In the genomic region with DNA sequence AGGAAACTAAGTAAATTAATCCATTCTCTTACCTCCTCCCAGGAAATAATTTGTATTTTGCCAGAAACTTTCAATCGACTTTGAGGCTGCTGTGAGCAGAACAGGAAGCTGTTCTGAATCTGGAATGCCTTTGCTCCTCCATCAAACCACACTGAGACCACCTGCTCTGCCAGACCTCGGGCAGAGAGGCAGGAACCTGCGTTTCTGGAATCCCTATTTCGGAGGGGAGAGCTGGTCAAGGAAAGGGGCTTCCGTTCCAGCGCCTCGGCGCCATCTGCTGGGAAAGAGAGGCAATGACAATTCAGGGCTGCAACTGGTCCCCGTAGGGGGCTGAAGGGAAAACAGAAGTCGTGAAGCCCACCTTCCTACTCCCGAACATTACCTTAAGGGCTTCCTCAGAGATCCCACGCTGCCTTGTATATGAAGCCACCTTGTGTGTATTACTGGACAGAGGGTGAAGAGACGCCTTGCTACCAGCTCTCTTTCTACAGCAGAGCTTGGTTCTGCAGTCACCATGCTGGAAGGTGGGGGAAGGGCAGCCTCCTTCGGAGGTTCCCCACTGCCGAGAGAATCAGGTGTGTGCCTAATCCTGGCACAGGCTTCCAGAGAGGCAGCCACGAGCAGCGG, we compare ENCODE assay signal across 8 cellular contexts. TPM values are rescaled to one million over a fixed set of nuclear protein-coding genes. Genes with fewer than 3 reads are reported as not detected.
DNase-seq lines count a peak whose midpoint lies in the region; ATAC-seq, FAIRE-seq and TF ChIP-seq lines count a peak whose summit lies in the region.

No MANE protein-coding gene starts in this region.

- under 1% methylated on average over 17 of the region's 17 CpGs for WGBS in K562 (ENCODE audit: insufficient coverage, low coverage, missing lambda C conversion rate)

- H3K9me3 ChIP-seq in K562 (replicated peaks; ENCODE audit: control insufficient read depth, insufficient read depth, low read depth, low read length) (no peaks in the 10 kb centered on the region), gastrocnemius medialis (no peaks in the 10 kb centered on the region)

- 0 out of 2 replicates have a peak, but pooled peaks cover 3% of the 10 kb centered on the region for H4K20me1 ChIP-seq in K562 (replicated peaks; ENCODE audit: control insufficient read depth, insufficient read depth, low read length)

- peak; percentile 89 for FAIRE-seq in K562 (lab: Jason Lieb, UNC)

- peak overlapping the region; percentile 25 for H3K4me3 ChIP-seq in HFF-Myc (replicated peaks; ENCODE audit: low read depth, low read length)
- H3K4me3 ChIP-seq in K562, result no peak overlapping the region
- peak overlapping the region; percentile 44 to 56 (median 52) for H3K4me3 ChIP-seq in gastrocnemius medialis

- no peaks in the 10 kb centered on the region for H3K9me1 ChIP-seq in K562 (ENCODE audit: control insufficient read depth, insufficient read depth, low read length)

- TF ChIP-seq EP300 in K562 (IDR thresholded peaks at IDR 0.05; ENCODE audit: low read length), result peak; percentile 31

- TF ChIP-seq POLR2A in K562 (conservative IDR thresholded peaks at IDR 0.05) (no peak), gastrocnemius medialis (IDR thresholded peaks at IDR 0.05) (no peak)

- H3K4me2 ChIP-seq in K562 (ENCODE audit: insufficient read depth, low read length), result peak overlapping the region; percentile 51

- intact Hi-C loops in K562 (cut with micrococcal nuclease), result loop anchor here (1.0 kb wide), 3 partner anchors 45 to 80 kb away; no protein-coding TSS in a partner anchor
- intact Hi-C loops in gastrocnemius medialis (cut with DNase I; ENCODE audit: low total_unique reads), result loop anchor here (1.0 kb wide), 1 partner anchor 80 kb away; no protein-coding TSS in a partner anchor

- peak; percentile 91 for TF ChIP-seq CTCF in HFF-Myc (IDR thresholded peaks at IDR 0.05; ENCODE audit: low read depth, low read length, missing control alignments)
- TF ChIP-seq CTCF in K562 (IDR thresholded peaks at IDR 0.05 in 2 of 3, conservative IDR thresholded peaks at IDR 0.05 in 1 of 3; ENCODE audit: insufficient read depth in 2 of 3, low read depth in 1 of 3, low read length in 3 of 3), result peak; percentile 96 to 99 (median 97)
- peak; percentile 77 to 89 (median 85) for TF ChIP-seq CTCF in gastrocnemius medialis (IDR thresholded peaks at IDR 0.05 in 4 of 5, conservative IDR thresholded peaks at IDR 0.05 in 1 of 5)

- in situ Hi-C loops in K562 (cut with MboI), result no loop called here
- in situ Hi-C loops in gastrocnemius medialis (cut with MboI; ENCODE audit: low sequenced_read_pairs in 4 of 4), result loop anchor here (5.0 to 10.0 kb wide), 4 partner anchors 75 to 85 kb away; no protein-coding TSS in a partner anchor

- no TSS peak for BruUV-seq in K562 (replicated peaks; lab: Mats Ljungman, UMichigan)

- H3K9ac ChIP-seq in K562 (ENCODE audit: insufficient read depth in 1 of 2, low read depth in 2 of 2, low read length in 2 of 2), result peak overlapping the region in 1 of 2 experiments; percentile 76; a peak in 1 of 4 replicates

- peak; percentile 94 to 99 for TF ChIP-seq RAD21 in K562 (CRISPR knock-in tag; conservative IDR thresholded peaks at IDR 0.05 in 1 of 2, IDR thresholded peaks at IDR 0.05 in 1 of 2)

- POLR2A ChIA-PET in K562 (lab: Yijun Ruan, JAX), result interaction anchor here (0.6 to 1.4 kb wide), 14 partner anchors 10 to 967 kb away, joined by 3 to 10 read pairs (median 4); a partner anchor contains a TSS

- no peaks in the 10 kb centered on the region for H3K79me2 ChIP-seq in K562 (ENCODE audit: control insufficient read depth, insufficient read depth, low read length)

- H2AFZ ChIP-seq in K562 (ENCODE audit: low read depth, low read length), result peak overlapping the region; percentile 82

- peaks cover 10 to 18% of the 10 kb centered on the region in 2 experiments for H3K27me3 ChIP-seq in K562 (ENCODE audit: control insufficient read depth in 2 of 2, insufficient read depth in 2 of 2, low read length in 2 of 2)
- no peaks in the 10 kb centered on the region for H3K27me3 ChIP-seq in gastrocnemius medialis

- ATAC-seq in K562 (peak; percentile 96), gastrocnemius medialis (peak; percentile 86 to 92)

- peaks cover 4 to 7% of the 10 kb centered on the region in 2 experiments; a peak in 4 of 5 replicates for H3K4me1 ChIP-seq in K562 (replicated peaks in 1 of 2; ENCODE audit: control insufficient read depth in 2 of 2, insufficient read depth in 2 of 2, low read length in 2 of 2)
- H3K4me1 ChIP-seq in gastrocnemius medialis, result peaks cover 10 to 13% of the 10 kb centered on the region in 2 donors

- H3K27ac ChIP-seq in K562 (ENCODE audit: extremely low read depth, low read depth, low read length) (no peak overlapping the region), gastrocnemius medialis (peak overlapping the region; percentile 20 to 61 (median 46))

- DNase-seq in EH (ENCODE audit: low read depth) (peak; percentile 64), HFF-Myc (ENCODE audit: extremely low read depth, low read depth) (peak; percentile 21), NCI-H1417 treated with DMSO at 0.1 percent for 48 hours (lab: John Stamatoyannopoulos, UW) (peak; percentile 54), T1000 (lab: John Stamatoyannopoulos, UW) (peak; percentile 32), K562 (ENCODE audit: extremely low read depth in 1 of 4, low spot score in 3 of 4) (peak; percentile 89 to 92 (median 91)), iPS DF 4.7 (ENCODE audit: extremely low read depth, low spot score) (peak; percentile 69), gastrocnemius medialis (peak; percentile 40 to 49), GF-D8 (lab: John Stamatoyannopoulos, UW) (no peak)

- H3K36me3 ChIP-seq in K562 (ENCODE audit: control insufficient read depth, insufficient read depth, low read length), result no peaks in the 10 kb centered on the region
- no peaks in the 10 kb centered on the region for H3K36me3 ChIP-seq in gastrocnemius medialis

- CTCF ChIA-PET in K562 (lab: Yijun Ruan, JAX; ENCODE audit: low intra/inter-chr PET ratio), result interaction anchor here (0.6 to 2.8 kb wide), 6 partner anchors 12 to 616 kb away, joined by 3 to 23 read pairs (median 4); a partner anchor contains a TSS

TF ChIP-seq in K562, 482 proteins besides CTCF, POLR2A, EP300 and RAD21 (continues in another document):
- TF ChIP-seq SRSF9 (IDR thresholded peaks at IDR 0.05; ENCODE audit: borderline replicate concordance, low read depth, low read length) (no peak), ZNF764 (CRISPR knock-in tag; IDR thresholded peaks at IDR 0.05; ENCODE audit: low read depth) (no peak), ZFP1 (CRISPR knock-in tag; IDR thresholded peaks at IDR 0.05) (no peak)
- TF ChIP-seq, protein P1, sequence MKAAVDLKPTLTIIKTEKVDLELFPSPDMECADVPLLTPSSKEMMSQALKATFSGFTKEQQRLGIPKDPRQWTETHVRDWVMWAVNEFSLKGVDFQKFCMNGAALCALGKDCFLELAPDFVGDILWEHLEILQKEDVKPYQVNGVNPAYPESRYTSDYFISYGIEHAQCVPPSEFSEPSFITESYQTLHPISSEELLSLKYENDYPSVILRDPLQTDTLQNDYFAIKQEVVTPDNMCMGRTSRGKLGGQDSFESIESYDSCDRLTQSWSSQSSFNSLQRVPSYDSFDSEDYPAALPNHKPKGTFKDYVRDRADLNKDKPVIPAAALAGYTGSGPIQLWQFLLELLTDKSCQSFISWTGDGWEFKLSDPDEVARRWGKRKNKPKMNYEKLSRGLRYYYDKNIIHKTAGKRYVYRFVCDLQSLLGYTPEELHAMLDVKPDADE (conservative IDR thresholded peaks at IDR 0.05; ENCODE audit: control insufficient read depth, low read depth, low read length), result no peak
- TF ChIP-seq, protein P2, sequence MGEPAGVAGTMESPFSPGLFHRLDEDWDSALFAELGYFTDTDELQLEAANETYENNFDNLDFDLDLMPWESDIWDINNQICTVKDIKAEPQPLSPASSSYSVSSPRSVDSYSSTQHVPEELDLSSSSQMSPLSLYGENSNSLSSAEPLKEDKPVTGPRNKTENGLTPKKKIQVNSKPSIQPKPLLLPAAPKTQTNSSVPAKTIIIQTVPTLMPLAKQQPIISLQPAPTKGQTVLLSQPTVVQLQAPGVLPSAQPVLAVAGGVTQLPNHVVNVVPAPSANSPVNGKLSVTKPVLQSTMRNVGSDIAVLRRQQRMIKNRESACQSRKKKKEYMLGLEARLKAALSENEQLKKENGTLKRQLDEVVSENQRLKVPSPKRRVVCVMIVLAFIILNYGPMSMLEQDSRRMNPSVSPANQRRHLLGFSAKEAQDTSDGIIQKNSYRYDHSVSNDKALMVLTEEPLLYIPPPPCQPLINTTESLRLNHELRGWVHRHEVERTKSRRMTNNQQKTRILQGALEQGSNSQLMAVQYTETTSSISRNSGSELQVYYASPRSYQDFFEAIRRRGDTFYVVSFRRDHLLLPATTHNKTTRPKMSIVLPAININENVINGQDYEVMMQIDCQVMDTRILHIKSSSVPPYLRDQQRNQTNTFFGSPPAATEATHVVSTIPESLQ (CRISPR knock-in tag; IDR thresholded peaks at IDR 0.05), result no peak

RNA-seq across cellular contexts. Expression of a gene that starts 31.2 kb away (rescaled TPM):
- total RNA-seq in K562 (2011; cell fraction: chromatin; rRNA removed; ENCODE audit: low replicate concordance), result 3.6 and 10.3 TPM in 2 replicates
- total RNA-seq in K562 (2011; cell fraction: nucleolus; rRNA removed), result 7.6 and 11.7 TPM in 2 replicates
- total RNA-seq in K562 (2011; cell fraction: nucleoplasm; rRNA removed), result 5.1 and 5.6 TPM in 2 replicates
- total RNA-seq in K562 (2014; rRNA removed) (2.8 and 4.6 TPM in 2 replicates), K562 (2014; rRNA removed; fragmentation: Illumina TruSeq; extraction: Trizol) (0.80 and 1.3 TPM in 2 replicates), K562 (2015; rRNA removed; fragmentation: Illumina TruSeq; extraction: Trizol) (1.6 and 2.0 TPM in 2 replicates), K562 (2021) (14.2 and 16.2 TPM in 2 replicates), gastrocnemius medialis (1 to 10 TPM in 2 of 4 donors, under 1 TPM in 2; 0.15 to 1.8 (median 0.95) TPM)
- polyA plus RNA-seq in K562 (2011; rRNA removed) (2.4 and 3.9 TPM in 2 replicates), K562 (2014; fragmentation: Illumina TruSeq; extraction: Trizol) (1.7 and 3.2 TPM in 2 replicates), K562 (2014; fragmentation: Nextera tagmentation; extraction: Ambion mirVana) (under 1 TPM; 0.32 to 0.42 TPM), K562 (2014; rRNA removed) (6.6 and 8.3 TPM in 2 replicates)
- polyA plus RNA-seq in K562 (2011; cell fraction: cytosol; rRNA removed), result 3.2 and 8.5 TPM in 2 replicates
- polyA plus RNA-seq in K562 (2011; cell fraction: nucleus; rRNA removed), result 17.0 and 31.8 TPM in 2 replicates
- polyA plus RNA-seq in K562 (2012), result 15.3 and 17.0 TPM in 2 replicates
- 0.60 and 1.1 TPM in 2 replicates for polyA minus RNA-seq in K562 (2011; rRNA and poly(A)+ RNA removed)
- 7.6 and 15.2 TPM in 2 replicates for polyA minus RNA-seq in K562 (2011; cell fraction: cytosol; rRNA and poly(A)+ RNA removed)
- polyA minus RNA-seq in K562 (2011; cell fraction: nucleus; rRNA and poly(A)+ RNA removed), result 3.4 and 4.0 TPM in 2 replicates
